ENCODE assay signal across 26 cellular contexts in the genomic region with DNA sequence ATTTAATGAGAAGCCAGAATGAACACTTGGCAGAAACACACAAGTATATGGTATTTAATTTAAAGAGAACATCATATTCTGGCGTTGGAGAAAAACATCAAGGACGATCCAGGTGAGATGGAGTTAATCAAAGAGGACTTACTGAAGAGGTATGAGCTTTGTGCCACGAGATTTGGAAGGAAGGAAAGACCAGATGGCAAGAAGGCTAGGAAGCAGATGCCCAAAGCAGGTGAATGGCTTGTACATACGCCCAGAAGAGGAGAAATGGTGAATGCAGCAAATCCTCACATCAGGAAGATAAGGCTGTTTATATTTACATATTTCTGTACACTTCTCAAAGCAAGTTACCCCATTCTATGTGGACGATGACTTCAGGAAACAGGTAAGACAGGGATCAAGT.
"Had no signal": no experiment of that assay in that cellular context is flagged by ENCODE, and none has a peak within 500 bp of the region (broad histone marks: within the 10 kb centered on the region; RNA-seq: fewer than 3 reads in every experiment).

No MANE protein-coding gene starts in this region.

- H3K4me3 Mint-ChIP-seq: activated CD4-positive, alpha-beta T cell treated with anti-CD3 and anti-CD28 coated beads, Interleukin-2, amount 10 ng/mL, durations not matched to agents 7 days and 5 days; activated CD8-positive, alpha-beta T cell treated with anti-CD3 and anti-CD28 coated beads, Interleukin-2, amount 10 ng/mL, durations not matched to agents 7 days and 5 days; activated naive CD8-positive, alpha-beta T cell; activated naive CD8-positive, alpha-beta T cell treated with anti-CD3 and anti-CD28 coated beads, Interleukin-2, amount 50 U/mL, for 24 hours; activated T-cell treated with anti-CD3 and anti-CD28 coated beads, Interleukin-2, amount 50 U/mL, for 24 hours; central memory CD8-positive, alpha-beta T cell had no signal

- H3K9me3 ChIP-seq: SJSA1 had no signal

- H3K9ac ChIP-seq: KMS-11 had no signal

- H3K4me1 Mint-ChIP-seq: activated CD4-positive, alpha-beta T cell treated with anti-CD3 and anti-CD28 coated beads, Interleukin-2, amount 10 ng/mL, durations not matched to agents 7 days and 5 days; activated naive CD8-positive, alpha-beta T cell treated with anti-CD3 and anti-CD28 coated beads, Interleukin-2, amount 50 U/mL, for 24 hours; central memory CD8-positive, alpha-beta T cell had no signal

- H3K4me1 ChIP-seq: Peyer's patch had no signal

- H3K4me3 ChIP-seq: cardiac muscle cell, Peyer's patch, SJSA1 had no signal

- H3K36me3 ChIP-seq: cardiac muscle cell, Peyer's patch, SJSA1 had no signal

- H3K27me3 Mint-ChIP-seq: activated CD4-positive, alpha-beta T cell treated with anti-CD3 and anti-CD28 coated beads, Interleukin-2, amount 10 ng/mL, durations not matched to agents 7 days and 5 days; activated naive CD8-positive, alpha-beta T cell had no signal

- H3K27ac ChIP-seq: cardiac muscle cell, KMS-11, Peyer's patch, SJSA1 had no signal

- H3K4me2 ChIP-seq: KMS-11 had no signal

- H3K27ac Mint-ChIP-seq: activated CD4-positive, alpha-beta T cell treated with anti-CD3 and anti-CD28 coated beads, Interleukin-2, amount 10 ng/mL, durations not matched to agents 7 days and 5 days; activated CD8-positive, alpha-beta T cell treated with anti-CD3 and anti-CD28 coated beads, Interleukin-2, amount 10 ng/mL, durations not matched to agents 7 days and 5 days; activated naive CD8-positive, alpha-beta T cell; activated naive CD8-positive, alpha-beta T cell treated with anti-CD3 and anti-CD28 coated beads, Interleukin-2, amount 50 U/mL, for 24 hours; activated T-cell treated with anti-CD3 and anti-CD28 coated beads, Interleukin-2, amount 50 U/mL, for 24 hours; activated T-helper 2 cell treated with anti-CD3 and anti-CD28 coated beads, Interferon-gamma antibody, Interleukin-2, Interleukin-4, amounts not matched to agents 10 μg/mL and 5 μg/mL and 100 μg/mL, durations not matched to agents 14 hours and 24 hours and 36 hours had no signal

- DNase-seq: activated CD4-positive, alpha-beta T cell treated with anti-CD3 and anti-CD28 coated beads, Interleukin-2, amount 10 ng/mL, durations not matched to agents 7 days and 5 days; activated CD4-positive, alpha-beta T cell treated with anti-CD3 and anti-CD28 coated beads, Interleukin-2, amount 50 U/mL, for 48 hours; activated CD8-positive, alpha-beta T cell treated with anti-CD3 and anti-CD28 coated beads, Interleukin-2, amount 10 ng/mL, durations not matched to agents 7 days and 5 days; activated gamma-delta T cell; activated naive CD4-positive, alpha-beta T cell treated with Interleukin-2 at 50 U/mL for 16 hours; activated naive CD8-positive, alpha-beta T cell treated with anti-CD3 and anti-CD28 coated beads, Interleukin-2, amount 50 U/mL, for 24 hours; activated T-cell treated with anti-CD3 and anti-CD28 coated beads, Interleukin-2, amount 50 U/mL, for 24 hours; aorta; NCI-H1092 treated with DMSO at 0.1 percent for 48 hours; NCI-H1417 treated with DMSO at 0.1 percent for 48 hours; NCI-H187 treated with DMSO at 0.1 percent for 48 hours; NCI-H2081; NCI-H510A; NCI-H526; NCI-H748 treated with DMSO at 0.1 percent for 48 hours; NK-92 treated with Interleukin-12 subunit alpha and Interleukin-12 subunit beta, amount 100 ng/mL, for 24 hours; Peyer's patch; RPMI8226; SHP77 treated with DMSO at 0.1 percent for 48 hours had no signal

- H3K27me3 ChIP-seq: Peyer's patch, SJSA1 had no signal

- FAIRE-seq: TTC549 had no signal

- ATAC-seq: activated CD8-positive, alpha-beta T cell treated with anti-CD3 and anti-CD28 coated beads, Interleukin-2, amount 10 ng/mL, durations not matched to agents 7 days and 5 days; activated naive CD8-positive, alpha-beta T cell treated with anti-CD3 and anti-CD28 coated beads, Interleukin-2, amount 50 U/mL, for 24 hours had no signal
